1 cellular context compared by ENCODE assay signal in genomic region chr7:150368098-150368883, GRCh38.
TF ChIP-seq lines count a peak whose summit lies in the region.

REPIN1 (plus strand) TSS chr7:150368822; CDS start chr7:150369712, 890 bp downstream.

TF ChIP-seq in H1, 55 proteins besides CTCF, POLR2A, EP300 and RAD21 (continued from another document):
- TF ChIP-seq, protein P1, sequence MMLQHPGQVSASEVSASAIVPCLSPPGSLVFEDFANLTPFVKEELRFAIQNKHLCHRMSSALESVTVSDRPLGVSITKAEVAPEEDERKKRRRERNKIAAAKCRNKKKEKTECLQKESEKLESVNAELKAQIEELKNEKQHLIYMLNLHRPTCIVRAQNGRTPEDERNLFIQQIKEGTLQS (IDR thresholded peaks at IDR 0.05; ENCODE audit: insufficient read depth, low read depth, low read length), result peak; percentile 69; the same call in 1 of the 2 replicates
- TF ChIP-seq ASH2L (IDR thresholded peaks at IDR 0.05; ENCODE audit: low read length) (peak; percentile 55), SAP30 (IDR thresholded peaks at IDR 0.05; ENCODE audit: insufficient read depth, insufficient replicate concordance, low read length) (no peak), GABPA (IDR thresholded peaks at IDR 0.05; ENCODE audit: borderline replicate concordance, insufficient read depth, low read length) (no peak), BRCA1 (IDR thresholded peaks at IDR 0.05; ENCODE audit: low read depth, low read length) (no peak), BACH1 (IDR thresholded peaks at IDR 0.05; ENCODE audit: low read length) (no peak), EZH2 (IDR thresholded peaks at IDR 0.05; ENCODE audit: low read depth, low read length, severe bottlenecking) (no peak), CBX8 (IDR thresholded peaks at IDR 0.05; ENCODE audit: borderline replicate concordance, low read depth, low read length) (no peak), RFX5 (IDR thresholded peaks at IDR 0.05; ENCODE audit: borderline replicate concordance, low read depth, low read length) (no peak), HDAC2 (IDR thresholded peaks at IDR 0.05; ENCODE audit: borderline replicate concordance in 1 of 2, low read depth in 2 of 2, low read length in 2 of 2) (0 out of 4 replicates have a peak, but pooled peaks of 1 of the 2 experiments have one; percentile 17), NANOG (IDR thresholded peaks at IDR 0.05; ENCODE audit: insufficient read depth, low read depth, low read length, poor library complexity, severe bottlenecking) (no peak), GTF2F1 (IDR thresholded peaks at IDR 0.05; ENCODE audit: borderline replicate concordance, low read depth, low read length) (0 out of 2 replicates have a peak, but pooled peaks have one; percentile 11), CTBP2 (IDR thresholded peaks at IDR 0.05; ENCODE audit: borderline replicate concordance, insufficient read depth, insufficient read length, low read length) (no peak), EGR1 (IDR thresholded peaks at IDR 0.05; ENCODE audit: borderline replicate concordance, low read depth, low read length) (0 out of 2 replicates have a peak, but pooled peaks have one; percentile 19), NRF1 (IDR thresholded peaks at IDR 0.05; ENCODE audit: low read depth, low read length) (no peak), TAF7 (optimal IDR thresholded peaks at IDR 0.05; ENCODE audit: borderline replicate concordance, low read depth, low read length) (no peak), HDAC6 (IDR thresholded peaks at IDR 0.05; ENCODE audit: low read depth, low read length) (no peak), TBP (IDR thresholded peaks at IDR 0.05; ENCODE audit: low read depth, low read length) (peak; percentile 44; the same call in 1 of the 2 replicates), SIN3A (conservative IDR thresholded peaks at IDR 0.05 in 1 of 2, IDR thresholded peaks at IDR 0.05 in 1 of 2; ENCODE audit: low read depth in 1 of 2, low read length in 2 of 2) (peak in 1 of 2 experiments; percentile 47; a peak in 2 of 4 replicates), CEBPB (IDR thresholded peaks at IDR 0.05; ENCODE audit: low read depth, low read length) (no peak), PHF8 (conservative IDR thresholded peaks at IDR 0.05; ENCODE audit: low read depth, low read length) (peak; percentile 28), JUN (IDR thresholded peaks at IDR 0.05; ENCODE audit: low read depth, low read length) (no peak), TAF1 (IDR thresholded peaks at IDR 0.05; ENCODE audit: low read depth, low read length) (no peak; the same call in none of the 2 replicates), POLR2AphosphoS5 (IDR thresholded peaks at IDR 0.05; ENCODE audit: low read depth, low read length) (peak; percentile 66), CHD1 (IDR thresholded peaks at IDR 0.05; ENCODE audit: low read depth, low read length) (no peak), FOSL1 (IDR thresholded peaks at IDR 0.05; ENCODE audit: insufficient read depth, low read depth, low read length) (no peak), JUND (IDR thresholded peaks at IDR 0.05; ENCODE audit: low read length) (no peak; the same call in none of the 2 replicates), CHD2 (IDR thresholded peaks at IDR 0.05; ENCODE audit: low read length) (0 out of 2 replicates have a peak, but pooled peaks have one; percentile 26), SIRT6 (IDR thresholded peaks at IDR 0.05; ENCODE audit: low read length) (no peak)
- TF ChIP-seq, protein P2, sequence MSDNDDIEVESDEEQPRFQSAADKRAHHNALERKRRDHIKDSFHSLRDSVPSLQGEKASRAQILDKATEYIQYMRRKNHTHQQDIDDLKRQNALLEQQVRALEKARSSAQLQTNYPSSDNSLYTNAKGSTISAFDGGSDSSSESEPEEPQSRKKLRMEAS (IDR thresholded peaks at IDR 0.05), result peak; percentile 80
- TF ChIP-seq, protein P3, sequence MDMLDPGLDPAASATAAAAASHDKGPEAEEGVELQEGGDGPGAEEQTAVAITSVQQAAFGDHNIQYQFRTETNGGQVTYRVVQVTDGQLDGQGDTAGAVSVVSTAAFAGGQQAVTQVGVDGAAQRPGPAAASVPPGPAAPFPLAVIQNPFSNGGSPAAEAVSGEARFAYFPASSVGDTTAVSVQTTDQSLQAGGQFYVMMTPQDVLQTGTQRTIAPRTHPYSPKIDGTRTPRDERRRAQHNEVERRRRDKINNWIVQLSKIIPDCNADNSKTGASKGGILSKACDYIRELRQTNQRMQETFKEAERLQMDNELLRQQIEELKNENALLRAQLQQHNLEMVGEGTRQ (IDR thresholded peaks at IDR 0.05; ENCODE audit: low read length), result peak; percentile 84
- TF ChIP-seq, protein P4, sequence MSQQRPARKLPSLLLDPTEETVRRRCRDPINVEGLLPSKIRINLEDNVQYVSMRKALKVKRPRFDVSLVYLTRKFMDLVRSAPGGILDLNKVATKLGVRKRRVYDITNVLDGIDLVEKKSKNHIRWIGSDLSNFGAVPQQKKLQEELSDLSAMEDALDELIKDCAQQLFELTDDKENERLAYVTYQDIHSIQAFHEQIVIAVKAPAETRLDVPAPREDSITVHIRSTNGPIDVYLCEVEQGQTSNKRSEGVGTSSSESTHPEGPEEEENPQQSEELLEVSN (IDR thresholded peaks at IDR 0.05), result peak; percentile 62
